Comparison of ENCODE assay signal across 11 cellular contexts in the genomic region with DNA sequence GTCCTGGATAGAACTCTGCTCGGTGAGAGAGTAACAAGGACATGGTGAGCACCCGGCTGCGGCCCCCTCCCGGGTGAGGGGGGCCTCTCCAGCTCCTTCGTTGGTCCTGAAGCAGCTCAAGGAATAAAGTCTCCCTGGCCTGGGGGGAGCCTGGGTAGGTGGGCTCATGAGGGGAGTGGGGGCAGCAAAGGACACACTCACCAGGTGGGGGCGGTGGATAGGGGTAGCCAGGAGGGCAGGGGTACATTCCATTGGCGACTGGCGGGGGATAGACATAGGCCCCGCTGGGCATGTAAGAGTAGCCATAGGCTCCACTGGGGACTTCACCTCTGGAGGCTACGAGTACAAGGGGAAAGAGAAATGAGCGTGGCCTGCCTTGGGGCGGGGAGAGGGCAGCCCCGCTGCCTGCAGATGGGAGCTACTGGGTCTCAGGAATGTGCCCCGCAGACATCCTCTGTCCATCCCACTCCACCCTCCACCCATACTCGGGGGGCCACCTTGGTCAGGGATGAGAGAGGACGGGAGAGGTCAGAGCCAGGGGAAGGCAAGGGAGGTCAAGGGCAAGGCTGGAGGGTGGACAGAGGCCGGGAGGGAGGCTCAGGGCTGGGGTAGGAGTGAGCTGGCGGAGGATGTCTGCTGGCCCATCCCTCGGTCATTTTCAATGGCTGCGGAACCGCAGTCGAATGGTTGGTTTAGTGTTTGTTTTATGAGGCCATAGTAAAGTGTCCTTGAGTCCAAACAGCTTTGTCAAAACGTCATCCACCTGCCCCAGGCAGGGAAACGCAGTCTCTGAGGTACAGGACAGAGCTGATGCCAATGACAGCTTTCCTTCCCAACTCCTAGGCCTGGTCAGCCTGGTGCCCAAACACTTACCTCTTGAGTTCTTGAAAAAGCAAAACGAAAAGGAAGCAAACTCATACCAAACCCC. TPM values are rescaled to one million over a fixed set of nuclear protein-coding genes. Genes with fewer than 3 reads are reported as not detected.
DNase-seq lines count a peak whose midpoint lies in the region; ATAC-seq and TF ChIP-seq lines count a peak whose summit lies in the region.
"Had no signal": no experiment of that assay in that cellular context is flagged by ENCODE, and none has a peak within 500 bp of the region (broad histone marks: within the 10 kb centered on the region; RNA-seq: fewer than 3 reads in every experiment).

No MANE protein-coding gene starts in this region.

- TF ChIP-seq POLR2A in gastroesophageal sphincter (IDR thresholded peaks at IDR 0.05) = no peak
- no peak for TF ChIP-seq POLR2A in spleen (IDR thresholded peaks at IDR 0.05)

- H3K4me3 ChIP-seq in gastroesophageal sphincter = no peak overlapping the region
- peak overlapping the region in 7 of 8 donors; percentile 22 to 80 (median 36) for H3K4me3 ChIP-seq in spleen
- H3K4me3 ChIP-seq in A673 (ENCODE audit: low read depth, low read length, poor library complexity, severe bottlenecking) = no peak overlapping the region
- H3K4me3 ChIP-seq: cardiac muscle cell had no signal

- no TSS peak for BruUV-seq in A673 (replicated peaks; lab: Mats Ljungman, UMichigan)

- H3K9me3 ChIP-seq in gastroesophageal sphincter = no peaks in the 10 kb centered on the region
- H3K9me3 ChIP-seq in spleen = no peaks in the 10 kb centered on the region
- H3K9me3 ChIP-seq in A673 (ENCODE audit: low read depth, low read length, poor library complexity, severe bottlenecking) = no peaks in the 10 kb centered on the region

- CTCF ChIA-PET in RWPE1 (lab: Yijun Ruan, JAX) = interaction anchor here (0.5 to 1.3 kb wide), 8 partner anchors 11 to 441 kb away, joined by 3 to 4 read pairs (median 3); no protein-coding TSS in a partner anchor
- CTCF ChIA-PET in A673 (lab: Charles Lee) = interaction anchor here (0.6 to 1.0 kb wide), 4 partner anchors 49 to 432 kb away, joined by 3 to 5 read pairs (median 4); a partner anchor contains a TSS

- H3K27me3 ChIP-seq in gastroesophageal sphincter (no peaks in the 10 kb centered on the region), spleen (replicated peaks in 1 of 7) (no peaks in the 10 kb centered on the region), A673 (replicated peaks; ENCODE audit: insufficient read depth, low read depth, low read length, poor library complexity) (no peaks in the 10 kb centered on the region)
- H3K27me3 ChIP-seq: cardiac muscle cell had no signal

- no peaks in the 10 kb centered on the region for H3K27me3 Mint-ChIP-seq in T-helper 1 cell treated with Interleukin-12 subunit alpha and Interleukin-12 subunit beta and Interleukin-4 antibody, amounts not matched to agents 30 μg/mL and 1 μg/mL, for 36 hours (ENCODE audit: low read depth)
- H3K27me3 Mint-ChIP-seq: natural killer cell treated with Interleukin-12 subunit alpha and Interleukin-12 subunit beta and Interleukin-15 and Interleukin-18, amount 100 ng/mL, for 72 hours; stimulated activated naive CD8-positive, alpha-beta T cell treated with anti-CD3 and anti-CD28 coated beads, Interleukin-15, amount 100 ng/mL, for 72 hours had no signal

- POLR2A ChIA-PET in RWPE1 (lab: Yijun Ruan, JAX; ENCODE audit: low non-redundant PET) (interaction anchor here (0.5 to 0.7 kb wide), 2 partner anchors 27 to 696 kb away, joined by 4 to 7 read pairs; no protein-coding TSS in a partner anchor), A673 (lab: Charles Lee; ENCODE audit: low non-redundant PET) (no interaction called here)

- no peak for TF ChIP-seq CTCF in RWPE1 (conservative IDR thresholded peaks at IDR 0.05; ENCODE audit: low read depth)
- TF ChIP-seq CTCF in gastroesophageal sphincter (IDR thresholded peaks at IDR 0.05) = no peak
- TF ChIP-seq CTCF in spleen (IDR thresholded peaks at IDR 0.05 in 8 of 11, conservative IDR thresholded peaks at IDR 0.05 in 3 of 11) = no peak
- TF ChIP-seq CTCF in A673 (conservative IDR thresholded peaks at IDR 0.05; ENCODE audit: low read depth, low read length) = no peak

- H3K9me3 Mint-ChIP-seq in T-helper 1 cell treated with Interleukin-12 subunit alpha and Interleukin-12 subunit beta and Interleukin-4 antibody, amounts not matched to agents 30 μg/mL and 1 μg/mL, for 36 hours = no peaks in the 10 kb centered on the region
- H3K9me3 Mint-ChIP-seq: natural killer cell treated with Interleukin-12 subunit alpha and Interleukin-12 subunit beta and Interleukin-15 and Interleukin-18, amount 100 ng/mL, for 72 hours; stimulated activated naive CD8-positive, alpha-beta T cell treated with anti-CD3 and anti-CD28 coated beads, Interleukin-15, amount 100 ng/mL, for 72 hours had no signal

- H3K4me3 Mint-ChIP-seq in T-helper 1 cell treated with Interleukin-12 subunit alpha and Interleukin-12 subunit beta and Interleukin-4 antibody, amounts not matched to agents 30 μg/mL and 1 μg/mL, for 36 hours = no peak overlapping the region
- H3K4me3 Mint-ChIP-seq: natural killer cell treated with Interleukin-12 subunit alpha and Interleukin-12 subunit beta and Interleukin-15 and Interleukin-18, amount 100 ng/mL, for 72 hours; stimulated activated naive CD8-positive, alpha-beta T cell treated with anti-CD3 and anti-CD28 coated beads, Interleukin-15, amount 100 ng/mL, for 72 hours had no signal

- WGBS in gastroesophageal sphincter (ENCODE audit: low coverage in 1 of 2), 2 donors = 70 to 80% methylated on average over 9 to 11 of the region's 25 CpGs
- 65 to 89% (median 78%) methylated on average over 25 of the region's 25 CpGs for WGBS in spleen, 5 donors

- peaks cover 33% of the 10 kb centered on the region for H3K36me3 Mint-ChIP-seq in T-helper 1 cell treated with Interleukin-12 subunit alpha and Interleukin-12 subunit beta and Interleukin-4 antibody, amounts not matched to agents 30 μg/mL and 1 μg/mL, for 36 hours (ENCODE audit: low read depth)
- H3K36me3 Mint-ChIP-seq: natural killer cell treated with Interleukin-12 subunit alpha and Interleukin-12 subunit beta and Interleukin-15 and Interleukin-18, amount 100 ng/mL, for 72 hours had no signal

- peak overlapping the region; percentile 92 for H3K27ac ChIP-seq in RWPE1
- H3K27ac ChIP-seq in gastroesophageal sphincter = peak overlapping the region in 3 of 4 donors; percentile 75 to 77 (median 75)
- peak overlapping the region; percentile 57 to 98 (median 96) for H3K27ac ChIP-seq in spleen
- H3K27ac ChIP-seq in A673 (ENCODE audit: low read depth, low read length, poor library complexity, severe bottlenecking) = no peak overlapping the region

- H3K4me1 Mint-ChIP-seq in T-helper 1 cell treated with Interleukin-12 subunit alpha and Interleukin-12 subunit beta and Interleukin-4 antibody, amounts not matched to agents 30 μg/mL and 1 μg/mL, for 36 hours (ENCODE audit: low read depth) = peaks cover 19% of the 10 kb centered on the region

- TF ChIP-seq EP300 in gastroesophageal sphincter (IDR thresholded peaks at IDR 0.05) = no peak

- peaks cover 0 to 77% of the 10 kb centered on the region in 2 donors for H3K36me3 ChIP-seq in gastroesophageal sphincter
- H3K36me3 ChIP-seq in spleen = peaks cover 2 to 76% (median 67%) of the 10 kb centered on the region in 6 donors
- peaks cover 44% of the 10 kb centered on the region for H3K36me3 ChIP-seq in A673 (ENCODE audit: insufficient read depth, low read length, poor library complexity, severe bottlenecking)

- H3K27ac Mint-ChIP-seq in T-helper 1 cell treated with Interleukin-12 subunit alpha and Interleukin-12 subunit beta and Interleukin-4 antibody, amounts not matched to agents 30 μg/mL and 1 μg/mL, for 36 hours = peak overlapping the region; percentile 11
- H3K27ac Mint-ChIP-seq: natural killer cell treated with Interleukin-12 subunit alpha and Interleukin-12 subunit beta and Interleukin-15 and Interleukin-18, amount 100 ng/mL, for 72 hours had no signal

- H3K4me1 ChIP-seq in gastroesophageal sphincter = peaks cover 0 to 88% (median 23%) of the 10 kb centered on the region in 3 donors
- H3K4me1 ChIP-seq in spleen = peaks cover 62 to 100% (median 95%) of the 10 kb centered on the region in 6 donors
- no peaks in the 10 kb centered on the region for H3K4me1 ChIP-seq in A673 (ENCODE audit: insufficient read depth, low read length, poor library complexity, severe bottlenecking)

- no peak for ATAC-seq in gastroesophageal sphincter
- ATAC-seq: natural killer cell treated with Interleukin-12 subunit alpha and Interleukin-12 subunit beta and Interleukin-15 and Interleukin-18, amount 100 ng/mL, for 72 hours; stimulated activated naive CD8-positive, alpha-beta T cell treated with anti-CD3 and anti-CD28 coated beads, Interleukin-15, amount 100 ng/mL, for 72 hours had no signal

- intact Hi-C loops in spleen (cut with DNase I; ENCODE audit: low total_unique reads) = loop anchor here (5.0 kb wide), 1 partner anchor 71 kb away; a partner anchor contains a TSS
- intact Hi-C loops in A673 (cut with micrococcal nuclease; ENCODE audit: unreplicated experiment) = no loop called here

- DNase-seq in T-helper 1 cell = no peak
- DNase-seq in RWPE1 (ENCODE audit: low spot score) = no peak
- DNase-seq in spleen = peak; percentile 80
- DNase-seq in cortex of kidney (lab: John Stamatoyannopoulos, UW) = no peak
- no peak for DNase-seq in NCI-H1694 treated with DMSO at 0.1 percent for 48 hours (lab: John Stamatoyannopoulos, UW)
- DNase-seq in A673 (ENCODE audit: low spot score) = no peak

RNA-seq across cellular contexts. Expression of a gene that starts 3.7 kb away (rescaled TPM):
- total RNA-seq in gastroesophageal sphincter (10 to 100 TPM in 1 of 4 donors, 1 to 10 TPM in 3; 2.6 to 10.8 (median 5.6) TPM), spleen (100 to 1,000 TPM in 6 of 7 donors, 10 to 100 TPM in 1; 87.1 to 187 (median 129) TPM), A673 (2021) (0.37 and 2.2 TPM in 2 replicates)
- 10 to 100 TPM; 36.4 to 86.1 (median 53.0) TPM for polyA plus RNA-seq in spleen

RNA-seq across cellular contexts. Expression of a gene that starts 7.3 kb away (rescaled TPM):
- total RNA-seq in gastroesophageal sphincter (10 to 100 TPM; 50.0 to 83.9 (median 57.6) TPM), spleen (100 to 1,000 TPM in 4 of 7 donors, 10 to 100 TPM in 3; 46.7 to 144 (median 125) TPM), A673 (2021) (70.3 and 87.5 TPM in 2 replicates)
- 100 to 1,000 TPM in 1 of 3 donors, 10 to 100 TPM in 2; 70.2 to 104 (median 74.1) TPM for polyA plus RNA-seq in spleen

RNA-seq across cellular contexts. Expression of a gene that starts 30.5 kb away (rescaled TPM):
- total RNA-seq in gastroesophageal sphincter = 100 to 1,000 TPM in 1 of 4 donors, 10 to 100 TPM in 3; 21.0 to 146 (median 40.8) TPM
- total RNA-seq in spleen = 10 to 100 TPM; 30.8 to 73.8 (median 38.5) TPM
- 10 to 100 TPM; 28.1 to 42.0 (median 28.4) TPM for polyA plus RNA-seq in spleen
- total RNA-seq in A673 (2021) = 0.46 and 0.95 TPM in 2 replicates

RNA-seq across cellular contexts. Expression of a gene that starts 48.9 kb away (rescaled TPM):
- 10 to 100 TPM; 18.7 to 34.4 (median 31.2) TPM for total RNA-seq in gastroesophageal sphincter
- total RNA-seq in spleen = 10 to 100 TPM; 20.0 to 26.5 (median 23.5) TPM
- polyA plus RNA-seq in spleen = 10 to 100 TPM in 2 of 3 donors, 1 to 10 TPM in 1; 9.0 to 28.2 (median 11.6) TPM
- 46.1 and 47.9 TPM in 2 replicates for total RNA-seq in A673 (2021)

RNA-seq across cellular contexts. Expression of a gene that starts 56.8 kb away (rescaled TPM):
- total RNA-seq in gastroesophageal sphincter (10 to 100 TPM; 18.4 to 69.6 (median 44.3) TPM), spleen (10 to 100 TPM; 40.1 to 90.6 (median 74.7) TPM), A673 (2021) (166 and 167 TPM in 2 replicates)
- 10 to 100 TPM; 59.3 to 90.3 (median 80.8) TPM for polyA plus RNA-seq in spleen

Comparison
In these comparisons a context has a peak if more than half of its experiments do, and no peak if none do; other contexts are left out.
1. H3K4me3 ChIP-seq: peak in spleen (7 of 8); none in gastroesophageal sphincter (0 of 2) and A673 (single experiment).
2. RNA of a gene that starts 3.7 kb away (total RNA-seq): 87.1 to 187 TPM in spleen; 2.6 to 10.8 TPM in gastroesophageal sphincter and 0.37 to 2.2 TPM in A673; every median in the first group is over 4 times any median in the second.
3. RNA of a gene that starts 30.5 kb away (total RNA-seq): 21.0 to 146 TPM in gastroesophageal sphincter and 30.8 to 73.8 TPM in spleen; 0.46 to 0.95 TPM in A673; every median in the first group is over 10 times any median in the second.